ENCODE assay signal across 12 cellular contexts in genomic region chr17:36942031-36942599, GRCh38. TPM values are rescaled to one million over a fixed set of nuclear protein-coding genes. Genes with fewer than 3 reads are reported as not detected.
DNase-seq lines count a peak whose midpoint lies in the region; ATAC-seq, FAIRE-seq and TF ChIP-seq lines count a peak whose summit lies in the region.
"Had no signal": no experiment of that assay in that cellular context is flagged by ENCODE, and none has a peak within 500 bp of the region (broad histone marks: within the 10 kb centered on the region; RNA-seq: fewer than 3 reads in every experiment).

No MANE protein-coding gene starts in this region.

- SMC1A ChIA-PET in GM12878 (lab: Charles Lee; ENCODE audit: uncharacterized antibody, unreplicated experiment), result no interaction called here

- no TSS peak for BruUV-seq in GM12878 (replicated peaks; lab: Mats Ljungman, UMichigan)

- H3K9me3 ChIP-seq in GM12878 (replicated peaks; ENCODE audit: control insufficient read depth, insufficient read depth, low read length) (no peaks in the 10 kb centered on the region; the same call in 2 of the 3 replicates), left lung (no peaks in the 10 kb centered on the region), upper lobe of left lung (no peaks in the 10 kb centered on the region)

- RAD21 ChIA-PET in GM12878 (lab: Charles Lee; ENCODE audit: unreplicated experiment), result no interaction called here

- DNase-seq in Right ventricle myocardium inferior (ENCODE audit: missing footprints) (peak; percentile 65), left ventricle myocardium superior (no peak), GM12878 (ENCODE audit: low read depth, low spot score) (no peak), left lung (peak in 1 of 2 donors; percentile 81), upper lobe of left lung (peak in 1 of 2 donors; percentile 85), GOT3 (lab: John Stamatoyannopoulos, UW) (no peak), DMS 273 treated with DMSO at 0.1 percent for 48 hours (lab: John Stamatoyannopoulos, UW) (no peak), D341Med (ENCODE audit: low spot score) (no peak)
- DNase-seq: Calu3, NCI-H526 had no signal

- H3K4me1 ChIP-seq in GM12878 (ENCODE audit: control insufficient read depth, insufficient read depth, low read length) (no peaks in the 10 kb centered on the region), left lung (peaks cover 0 to 37% of the 10 kb centered on the region in 2 donors), upper lobe of left lung (peaks cover 20 to 47% (median 33%) of the 10 kb centered on the region in 4 donors)

- no peak overlapping the region for H3K9ac ChIP-seq in GM12878 (ENCODE audit: control insufficient read depth, insufficient read depth, low read length)

- TF ChIP-seq POLR2A in GM12878 (IDR thresholded peaks at IDR 0.05; ENCODE audit: low read depth, low read length) (no peak), upper lobe of left lung (IDR thresholded peaks at IDR 0.05) (no peak)

- H3K4me3 ChIP-seq in GM12878 (no peak overlapping the region), left lung (peak overlapping the region in 1 of 2 donors; percentile 25), upper lobe of left lung (peak overlapping the region in 3 of 4 donors; percentile 3 to 26 (median 14))

- in situ Hi-C loops in GM12878 (cut with MboI), result no loop called here

- ATAC-seq in Right ventricle myocardium inferior (peak; percentile 26), left ventricle myocardium superior (no peak), GM12878 (no peak), left lung (peak; percentile 13), upper lobe of left lung (ENCODE audit: low FRiP score in 2 of 2) (peak in 1 of 2 donors; percentile 29)

- no peaks in the 10 kb centered on the region for H3K79me2 ChIP-seq in GM12878 (ENCODE audit: control insufficient read depth, insufficient read depth, low read length)

- H4K20me1 ChIP-seq in GM12878 (ENCODE audit: control insufficient read depth, insufficient read depth), result no peaks in the 10 kb centered on the region

- H3K36me3 ChIP-seq in GM12878 (ENCODE audit: control insufficient read depth in 2 of 2, insufficient read depth in 2 of 2, low read length in 1 of 2) (no peaks in the 10 kb centered on the region), left lung (no peaks in the 10 kb centered on the region), upper lobe of left lung (no peaks in the 10 kb centered on the region)

- intact Hi-C loops in Right ventricle myocardium inferior (cut with DNase I), result no loop called here
- intact Hi-C loops in left ventricle myocardium superior (cut with micrococcal nuclease), result no loop called here
- intact Hi-C loops in GM12878 (cut with micrococcal nuclease; ENCODE audit: unreplicated experiment), result loop anchor here (10.0 kb wide), 1 partner anchor 413 kb away; no protein-coding TSS in a partner anchor
- intact Hi-C loops in left lung (cut with DNase I), result no loop called here

- TF ChIP-seq EP300 in GM12878 (IDR thresholded peaks at IDR 0.05; ENCODE audit: borderline replicate concordance in 1 of 2, control insufficient read depth in 1 of 2, low read depth in 2 of 2, low read length in 2 of 2), result no peak
- no peak for TF ChIP-seq EP300 in upper lobe of left lung (IDR thresholded peaks at IDR 0.05)

- H2AFZ ChIP-seq in GM12878 (ENCODE audit: control insufficient read depth, low read depth, low read length), result no peak overlapping the region

- TF ChIP-seq CTCF in GM12878 (IDR thresholded peaks at IDR 0.05 in 2 of 3, conservative IDR thresholded peaks at IDR 0.05 in 1 of 3; ENCODE audit: control insufficient read depth in 2 of 3, extremely low read depth in 1 of 3, insufficient read depth in 1 of 3, low read depth in 3 of 3, low read length in 3 of 3) (no peak), left lung (IDR thresholded peaks at IDR 0.05) (no peak), upper lobe of left lung (IDR thresholded peaks at IDR 0.05) (no peak)

- POLR2A ChIA-PET in GM12878 (lab: Charles Lee), result no interaction called here

- TF ChIP-seq RAD21 in GM12878 (IDR thresholded peaks at IDR 0.05; ENCODE audit: insufficient read depth, low read depth, low read length), result no peak

- CTCF ChIA-PET in GM12878 (lab: Yijun Ruan, JAX), result no interaction called here

- peaks cover 38 to 64% of the 10 kb centered on the region in 2 experiments for H3K27me3 ChIP-seq in GM12878 (replicated peaks in 1 of 2; ENCODE audit: control insufficient read depth in 2 of 2, insufficient read depth in 2 of 2, low read length in 1 of 2)
- H3K27me3 ChIP-seq in left lung, result peaks cover 100% of the 10 kb centered on the region in 2 donors
- H3K27me3 ChIP-seq in upper lobe of left lung, result peaks cover 6 to 94% (median 77%) of the 10 kb centered on the region in 4 donors

- no peak overlapping the region for H3K27ac ChIP-seq in GM12878 (ENCODE audit: control insufficient read depth, insufficient read depth)
- H3K27ac ChIP-seq in left lung, result no peak overlapping the region
- H3K27ac ChIP-seq in upper lobe of left lung, result no peak overlapping the region
- H3K27ac ChIP-seq: skin epidermis had no signal

- 76% methylated on average over 37 of the region's 56 CpGs for WGBS in GM12878 (ENCODE audit: insufficient coverage, insufficient replicate concordance, low lambda C conversion rate, missing lambda C conversion rate)
- 8 to 13% methylated on average over 9 to 56 of the region's 56 CpGs for WGBS in upper lobe of left lung, 2 donors

- no peak for FAIRE-seq in GM12878 (lab: Jason Lieb, UNC)

- no peak overlapping the region for H3K4me2 ChIP-seq in GM12878 (ENCODE audit: control insufficient read depth, insufficient read depth)

TF ChIP-seq in GM12878, 131 proteins besides CTCF, POLR2A, EP300 and RAD21:
- TF ChIP-seq, protein P1, sequence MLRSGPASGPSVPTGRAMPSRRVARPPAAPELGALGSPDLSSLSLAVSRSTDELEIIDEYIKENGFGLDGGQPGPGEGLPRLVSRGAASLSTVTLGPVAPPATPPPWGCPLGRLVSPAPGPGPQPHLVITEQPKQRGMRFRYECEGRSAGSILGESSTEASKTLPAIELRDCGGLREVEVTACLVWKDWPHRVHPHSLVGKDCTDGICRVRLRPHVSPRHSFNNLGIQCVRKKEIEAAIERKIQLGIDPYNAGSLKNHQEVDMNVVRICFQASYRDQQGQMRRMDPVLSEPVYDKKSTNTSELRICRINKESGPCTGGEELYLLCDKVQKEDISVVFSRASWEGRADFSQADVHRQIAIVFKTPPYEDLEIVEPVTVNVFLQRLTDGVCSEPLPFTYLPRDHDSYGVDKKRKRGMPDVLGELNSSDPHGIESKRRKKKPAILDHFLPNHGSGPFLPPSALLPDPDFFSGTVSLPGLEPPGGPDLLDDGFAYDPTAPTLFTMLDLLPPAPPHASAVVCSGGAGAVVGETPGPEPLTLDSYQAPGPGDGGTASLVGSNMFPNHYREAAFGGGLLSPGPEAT (IDR thresholded peaks at IDR 0.05; ENCODE audit: low read depth), result no peak
- TF ChIP-seq SUZ12 (IDR thresholded peaks at IDR 0.05; ENCODE audit: unreplicated experiment) (peak; percentile 31), JUNB (IDR thresholded peaks at IDR 0.05) (no peak), STAT3 (IDR thresholded peaks at IDR 0.05; ENCODE audit: low read depth, low read length) (no peak), MXI1 (IDR thresholded peaks at IDR 0.05; ENCODE audit: low read depth, low read length) (no peak), SIN3A (IDR thresholded peaks at IDR 0.05; ENCODE audit: low read depth, low read length) (no peak)

RNA-seq across cellular contexts. Expression of gene LHX1, which starts 4.8 kb away (rescaled TPM):
- total RNA-seq in Right ventricle myocardium inferior, result not detected
- not detected for total RNA-seq in left ventricle myocardium superior
- total RNA-seq in GM12878 (2013; cell fraction: nucleolus; rRNA removed), result not detected in 2 replicates
- total RNA-seq in GM12878 (2014; rRNA removed), result not detected in 2 replicates
- total RNA-seq in GM12878 (2014; rRNA removed; fragmentation: Illumina TruSeq; extraction: Trizol), result not detected in 2 replicates
- total RNA-seq in GM12878 (2021), result not detected in 2 replicates
- polyA plus RNA-seq in GM12878 (2011; ENCODE audit: low read depth), result not detected
- not detected in 2 replicates for polyA plus RNA-seq in GM12878 (2011; rRNA removed)
- not detected in 2 replicates for polyA plus RNA-seq in GM12878 (2011; cell fraction: cytosol; rRNA removed)
- polyA plus RNA-seq in GM12878 (2011; cell fraction: nucleus; rRNA removed), result not detected in 2 replicates
- polyA plus RNA-seq in GM12878 (2012), result 0.07 and 0.21 TPM in 2 replicates
- polyA plus RNA-seq in GM12878 (2014; fragmentation: Illumina TruSeq; extraction: Trizol), result not detected in 2 replicates
- not detected for polyA plus RNA-seq in GM12878 (2014; fragmentation: Nextera tagmentation; extraction: Ambion mirVana)
- polyA plus RNA-seq in GM12878 (2014; rRNA removed), result not detected in 2 replicates
- not detected for polyA plus RNA-seq in GM12878 (2016; fragmentation: Nextera tagmentation; extraction: Ambion mirVana)
- not detected in 2 replicates for polyA minus RNA-seq in GM12878 (2011; rRNA and poly(A)+ RNA removed)
- polyA minus RNA-seq in GM12878 (2011; cell fraction: cytosol; rRNA and poly(A)+ RNA removed), result not detected in 2 replicates
- not detected in 2 replicates for polyA minus RNA-seq in GM12878 (2011; cell fraction: nucleus; rRNA and poly(A)+ RNA removed)
- total RNA-seq in left lung, result not detected
- total RNA-seq in upper lobe of left lung, result not detected
- total RNA-seq: aorta had no signal
- polyA plus RNA-seq: aorta had no signal

RNA-seq across cellular contexts. Expression of gene AATF, which starts 6.6 kb away (rescaled TPM):
- 23.9 TPM for total RNA-seq in Right ventricle myocardium inferior
- 26.1 TPM for total RNA-seq in left ventricle myocardium superior
- total RNA-seq in GM12878 (2013; cell fraction: nucleolus; rRNA removed), result 51.6 and 56.9 TPM in 2 replicates
- 63.4 and 74.9 TPM in 2 replicates for total RNA-seq in GM12878 (2014; rRNA removed)
- 76.4 and 80.8 TPM in 2 replicates for total RNA-seq in GM12878 (2014; rRNA removed; fragmentation: Illumina TruSeq; extraction: Trizol)
- 85.6 and 90.2 TPM in 2 replicates for total RNA-seq in GM12878 (2021)
- 45.1 TPM for polyA plus RNA-seq in GM12878 (2011; ENCODE audit: low read depth)
- polyA plus RNA-seq in GM12878 (2011; rRNA removed), result 33.6 and 38.2 TPM in 2 replicates
- 33.5 and 35.9 TPM in 2 replicates for polyA plus RNA-seq in GM12878 (2011; cell fraction: cytosol; rRNA removed)
- polyA plus RNA-seq in GM12878 (2011; cell fraction: nucleus; rRNA removed), result 17.6 and 30.8 TPM in 2 replicates
- 65.2 and 88.3 TPM in 2 replicates for polyA plus RNA-seq in GM12878 (2012)
- polyA plus RNA-seq in GM12878 (2014; fragmentation: Illumina TruSeq; extraction: Trizol), result 87.0 and 94.8 TPM in 2 replicates
- polyA plus RNA-seq in GM12878 (2014; fragmentation: Nextera tagmentation; extraction: Ambion mirVana), result 10 to 100 TPM; 36.8 to 48.0 TPM
- polyA plus RNA-seq in GM12878 (2014; rRNA removed), result 64.2 and 91.7 TPM in 2 replicates
- polyA plus RNA-seq in GM12878 (2016; fragmentation: Nextera tagmentation; extraction: Ambion mirVana), result 100 to 1,000 TPM; 105 to 110 TPM
- polyA minus RNA-seq in GM12878 (2011; rRNA and poly(A)+ RNA removed), result 25.5 and 40.6 TPM in 2 replicates
- polyA minus RNA-seq in GM12878 (2011; cell fraction: cytosol; rRNA and poly(A)+ RNA removed), result 21.2 and 25.7 TPM in 2 replicates
- 11.4 and 22.5 TPM in 2 replicates for polyA minus RNA-seq in GM12878 (2011; cell fraction: nucleus; rRNA and poly(A)+ RNA removed)
- 10 to 100 TPM; 31.6 to 41.3 TPM for total RNA-seq in left lung
- 10 to 100 TPM; 30.7 to 45.4 (median 37.3) TPM for total RNA-seq in upper lobe of left lung

Comparison
In these comparisons a context has a peak if more than half of its experiments do, and no peak if none do; other contexts are left out.
1. ATAC-seq: peak in Right ventricle myocardium inferior (single experiment) and left lung (single experiment); none in left ventricle myocardium superior (single experiment) and GM12878 (single experiment).